In genomic region chrX:151806967-151807540, GRCh38 we compare ENCODE assay signal across 29 cellular contexts.
"Had no signal": no experiment of that assay in that cellular context is flagged by ENCODE, and none has a peak within 500 bp of the region (broad histone marks: within the 10 kb centered on the region; RNA-seq: fewer than 3 reads in every experiment).

No MANE protein-coding gene starts in this region.

- H3K27ac ChIP-seq: dorsolateral prefrontal cortex, esophagus muscularis mucosa, heart right ventricle, lower lobe of right lung, neutrophil, pancreas, stomach, thyroid gland, vagina had no signal

- FAIRE-seq: colon, islet of Langerhans, pancreas had no signal

- H3K4me1 Mint-ChIP-seq: endodermal cell; memory B cell; natural killer cell; stimulated activated effector memory CD8-positive, alpha-beta T cell treated with anti-CD3 and anti-CD28 coated beads, Interleukin-12 subunit alpha, Interleukin-12 subunit beta, amount 100 ng/mL, for 72 hours had no signal

- DNase-seq: dorsolateral prefrontal cortex; effector CD8-positive, alpha-beta T cell; endodermal cell; foreskin melanocyte; glutamatergic neuron; heart right ventricle; hippocampal formation; kidney glomerular epithelial cell; left colon; left ventricle myocardium superior; lower lobe of right lung; natural killer cell; pancreas; stimulated activated CD4-positive, alpha-beta T cell treated with anti-CD3 and anti-CD28 coated beads, Interleukin-2, amount 100 ng/mL, for 24 hours; stimulated activated CD4-positive, alpha-beta T cell treated with anti-CD3 and anti-CD28 coated beads, Interleukin-4, amount 100 ng/mL, for 24 hours; stimulated activated naive CD4-positive, alpha-beta T cell treated with Interleukin-2 at 50 U/mL for 16 hours; stomach; thyroid gland; trophoblast cell had no signal

- H3K4me3 Mint-ChIP-seq: endodermal cell; memory B cell; natural killer cell; neural crest cell; stimulated activated effector memory CD8-positive, alpha-beta T cell treated with anti-CD3 and anti-CD28 coated beads, Interleukin-12 subunit alpha, Interleukin-12 subunit beta, amount 100 ng/mL, for 72 hours had no signal

- H3K36me3 Mint-ChIP-seq: memory B cell; natural killer cell; stimulated activated effector memory CD8-positive, alpha-beta T cell treated with anti-CD3 and anti-CD28 coated beads, Interleukin-12 subunit alpha, Interleukin-12 subunit beta, amount 100 ng/mL, for 72 hours had no signal

- H3K27ac Mint-ChIP-seq: endodermal cell; memory B cell; natural killer cell; progenitor cell of endocrine pancreas; stimulated activated effector memory CD8-positive, alpha-beta T cell treated with anti-CD3 and anti-CD28 coated beads, Interleukin-12 subunit alpha, Interleukin-12 subunit beta, amount 100 ng/mL, for 72 hours had no signal

- H3K4me1 ChIP-seq: esophagus muscularis mucosa, heart right ventricle, lower lobe of right lung, pancreas, stomach, thyroid gland, vagina had no signal

- H3K36me3 ChIP-seq: esophagus muscularis mucosa, heart right ventricle, lower lobe of right lung, neutrophil, pancreas, stomach, thyroid gland, vagina had no signal

- H3K9me3 Mint-ChIP-seq: memory B cell; natural killer cell; stimulated activated effector memory CD8-positive, alpha-beta T cell treated with anti-CD3 and anti-CD28 coated beads, Interleukin-12 subunit alpha, Interleukin-12 subunit beta, amount 100 ng/mL, for 72 hours had no signal

- ATAC-seq: heart right ventricle; left colon; left ventricle myocardium superior; lower lobe of right lung; natural killer cell; pancreas; sciatic nerve; stimulated activated effector memory CD8-positive, alpha-beta T cell treated with anti-CD3 and anti-CD28 coated beads, Interleukin-12 subunit alpha, Interleukin-12 subunit beta, amount 100 ng/mL, for 72 hours had no signal

- H3K9me3 ChIP-seq: esophagus muscularis mucosa, lower lobe of right lung, neutrophil, pancreas, thyroid gland, vagina had no signal

- H3K27me3 Mint-ChIP-seq: progenitor cell of endocrine pancreas had no signal

- H3K27me3 ChIP-seq: esophagus muscularis mucosa, neutrophil, stomach, thyroid gland, vagina had no signal

- H3K4me3 ChIP-seq: dorsolateral prefrontal cortex, esophagus muscularis mucosa, heart right ventricle, lower lobe of right lung, pancreas, stomach, thyroid gland, vagina had no signal
